In the genomic region with DNA sequence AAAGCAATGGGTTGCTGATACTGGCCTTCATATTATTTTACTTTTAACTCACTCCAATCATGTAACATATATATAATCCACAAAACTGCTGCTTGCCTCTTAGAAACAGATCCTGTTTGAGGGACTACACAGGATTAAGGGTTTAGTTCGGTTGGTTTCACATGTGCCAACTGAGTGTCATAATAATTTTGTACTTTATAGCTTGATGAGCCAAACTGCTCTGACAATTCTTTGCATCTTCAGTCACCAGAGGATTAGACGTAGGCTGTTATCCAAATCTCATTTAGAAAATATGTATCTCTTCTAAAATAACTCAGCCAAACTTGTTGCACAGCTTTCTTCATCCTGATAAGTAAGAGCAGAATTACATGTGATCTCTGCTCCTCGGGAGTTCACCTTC, we compare ENCODE assay signal across 15 cellular contexts.
A peak's percentile ranks its signal among the peaks of the same experiment; 100 is the strongest.
DNase-seq lines count a peak whose midpoint lies in the region; ATAC-seq and TF ChIP-seq lines count a peak whose summit lies in the region.
"Had no signal": no experiment of that assay in that cellular context is flagged by ENCODE, and none has a peak within 500 bp of the region (broad histone marks: within the 10 kb centered on the region; RNA-seq: fewer than 3 reads in every experiment).

No MANE protein-coding gene starts in this region.

- no peak for ATAC-seq in HG02973 (IDR thresholded peaks at IDR 0.05; ENCODE audit: unreplicated experiment)
- ATAC-seq: CD8-positive, alpha-beta T cell had no signal

- H3K4me3 ChIP-seq in Karpas-422 (ENCODE audit: low read length) (peak overlapping the region; percentile 6), adipocyte (ENCODE audit: low read length) (no peak overlapping the region), mesenchymal stem cell (ENCODE audit: insufficient read depth in 1 of 2, low read depth in 1 of 2, low read length in 2 of 2) (no peak overlapping the region), retinal pigment epithelial cell (ENCODE audit: low read length) (no peak overlapping the region)
- H3K4me3 ChIP-seq: BLaER1 treated with 17β-estradiol and CSF1 and Interleukin-3, amounts not matched to agents 10 nM and 100 nM; GM23248; HAP-1 had no signal

- in situ Hi-C loops in ACHN (cut with HindIII; ENCODE audit: low pct_ligation_motif_present, low pct_unique_long_range_greater_than_20kb, low sequenced_read_pairs): no loop called here

- no peak overlapping the region for H3K4ac ChIP-seq in mesenchymal stem cell (ENCODE audit: low read depth in 1 of 2, low read length in 2 of 2)

- H2BK5ac ChIP-seq in mesenchymal stem cell (ENCODE audit: low read depth, low read length, poor library complexity, severe bottlenecking): no peak overlapping the region

- no peak overlapping the region for H4K8ac ChIP-seq in mesenchymal stem cell (ENCODE audit: low read length)

- no peaks in the 10 kb centered on the region for H3K79me1 ChIP-seq in mesenchymal stem cell (replicated peaks; ENCODE audit: low read length, poor library complexity, severe bottlenecking)

- H3K14ac ChIP-seq in mesenchymal stem cell (ENCODE audit: low read length in 2 of 2): no peak overlapping the region

- peaks cover 62% of the 10 kb centered on the region for H3K4me1 ChIP-seq in Karpas-422 (ENCODE audit: low read length)
- H3K4me1 ChIP-seq in adipocyte (ENCODE audit: control insufficient read depth, insufficient read depth, low read length): peaks cover 8% of the 10 kb centered on the region
- no peaks in the 10 kb centered on the region for H3K4me1 ChIP-seq in mesenchymal stem cell (ENCODE audit: control insufficient read depth, insufficient read depth, low read depth, low read length)
- H3K4me1 ChIP-seq: BLaER1 treated with 17β-estradiol and CSF1 and Interleukin-3, amounts not matched to agents 10 nM and 100 nM had no signal

- no peak for TF ChIP-seq CTCF in retinal pigment epithelial cell (conservative IDR thresholded peaks at IDR 0.05; ENCODE audit: low read depth, low read length)

- H3K9me2 ChIP-seq in Karpas-422 (replicated peaks; ENCODE audit: insufficient read depth, low read length): no peaks in the 10 kb centered on the region

- H3K79me2 ChIP-seq in Karpas-422 (ENCODE audit: low read length): no peaks in the 10 kb centered on the region

- no peaks in the 10 kb centered on the region for H3K27me3 ChIP-seq in Karpas-422 (ENCODE audit: low read length)
- no peaks in the 10 kb centered on the region for H3K27me3 ChIP-seq in adipocyte (replicated peaks; ENCODE audit: control insufficient read depth, insufficient read depth, low read length)
- no peaks in the 10 kb centered on the region for H3K27me3 ChIP-seq in mesenchymal stem cell (ENCODE audit: control insufficient read depth in 1 of 2, insufficient read depth in 1 of 2, low read length in 2 of 2)
- H3K27me3 ChIP-seq: BLaER1 treated with 17β-estradiol and CSF1 and Interleukin-3, amounts not matched to agents 10 nM and 100 nM had no signal

- H3K18ac ChIP-seq in mesenchymal stem cell (ENCODE audit: low read depth in 1 of 2, low read length in 2 of 2): no peak overlapping the region

- H2BK12ac ChIP-seq in mesenchymal stem cell (ENCODE audit: low read length in 2 of 2): no peak overlapping the region

- no peak overlapping the region for H3K23ac ChIP-seq in mesenchymal stem cell (ENCODE audit: low read length in 2 of 2)

- peak overlapping the region; percentile 70 for H3K4me2 ChIP-seq in Karpas-422 (ENCODE audit: low read depth, low read length, poor library complexity, severe bottlenecking)
- no peak overlapping the region for H3K4me2 ChIP-seq in mesenchymal stem cell (ENCODE audit: low read length, poor library complexity, severe bottlenecking)
- H3K4me2 ChIP-seq: BLaER1 treated with 17β-estradiol and CSF1 and Interleukin-3, amounts not matched to agents 10 nM and 100 nM had no signal

- no peaks in the 10 kb centered on the region for H4K20me1 ChIP-seq in Karpas-422 (ENCODE audit: insufficient read depth, low read depth, low read length)
- H4K20me1 ChIP-seq: BLaER1 treated with 17β-estradiol and CSF1 and Interleukin-3, amounts not matched to agents 10 nM and 100 nM had no signal

- H2BK15ac ChIP-seq in mesenchymal stem cell (ENCODE audit: low read depth, poor library complexity, severe bottlenecking): no peak overlapping the region

- WGBS in mesenchymal stem cell: 87% methylated on average over 3 of the region's 3 CpGs

- no peak overlapping the region for H2AK5ac ChIP-seq in mesenchymal stem cell (ENCODE audit: low read length, severe bottlenecking)

- no peak overlapping the region for H2BK120ac ChIP-seq in mesenchymal stem cell (ENCODE audit: low read depth, low read length)

- H4K91ac ChIP-seq in mesenchymal stem cell (ENCODE audit: low read length): no peak overlapping the region

- H3K9me3 ChIP-seq in Karpas-422 (ENCODE audit: low read length) (no peaks in the 10 kb centered on the region), adipocyte (ENCODE audit: control insufficient read depth, low read length) (peaks cover 7% of the 10 kb centered on the region), mesenchymal stem cell (ENCODE audit: control insufficient read depth, low read length) (peaks cover 9% of the 10 kb centered on the region)
- H3K9me3 ChIP-seq: BLaER1 treated with 17β-estradiol and CSF1 and Interleukin-3, amounts not matched to agents 10 nM and 100 nM; HAP-1 had no signal

- peak; percentile 83 for DNase-seq in Karpas-422
- DNase-seq in adipocyte (ENCODE audit: low read depth): peak; percentile 18
- no peak for DNase-seq in mesenchymal stem cell
- DNase-seq in retinal pigment epithelial cell (ENCODE audit: low read depth): peak; percentile 77
- DNase-seq in anterior cingulate cortex (lab: John Stamatoyannopoulos, UW): no peak
- DNase-seq in DMS 273 treated with DMSO at 0.1 percent for 48 hours (lab: John Stamatoyannopoulos, UW): no peak
- no peak for DNase-seq in ACHN
- DNase-seq: 8988T; Calu3; CD8-positive, alpha-beta T cell; GM23248 had no signal

- no peaks in the 10 kb centered on the region for H3K36me3 ChIP-seq in Karpas-422 (ENCODE audit: insufficient read depth, low read length)
- H3K36me3 ChIP-seq in adipocyte (ENCODE audit: control insufficient read depth, insufficient read depth, low read length, severe bottlenecking): no peaks in the 10 kb centered on the region
- H3K36me3 ChIP-seq in mesenchymal stem cell (ENCODE audit: control insufficient read depth in 1 of 2, insufficient read depth in 2 of 2, low read depth in 1 of 2, low read length in 2 of 2): no peaks in the 10 kb centered on the region
- H3K36me3 ChIP-seq: BLaER1 treated with 17β-estradiol and CSF1 and Interleukin-3, amounts not matched to agents 10 nM and 100 nM; HAP-1 had no signal

- peak overlapping the region; percentile 95 for H3K27ac ChIP-seq in Karpas-422 (ENCODE audit: low read length)
- H3K27ac ChIP-seq in mesenchymal stem cell (ENCODE audit: low read length, poor library complexity, severe bottlenecking): no peak overlapping the region
- H3K27ac ChIP-seq: BLaER1 treated with 17β-estradiol and CSF1 and Interleukin-3, amounts not matched to agents 10 nM and 100 nM; GM23248; HL-60 had no signal

- H2AFZ ChIP-seq in Karpas-422 (ENCODE audit: low read length) (peak overlapping the region; percentile 34), mesenchymal stem cell (ENCODE audit: low read depth, low read length) (no peak overlapping the region)
- H2AFZ ChIP-seq: GM23248 had no signal

- peak overlapping the region; percentile 49 for H3K9ac ChIP-seq in Karpas-422 (ENCODE audit: low read length)
- no peak overlapping the region for H3K9ac ChIP-seq in adipocyte (ENCODE audit: low read length)
- H3K9ac ChIP-seq in mesenchymal stem cell (ENCODE audit: low read length): peak overlapping the region; percentile 16
- H3K9ac ChIP-seq: BLaER1 treated with 17β-estradiol and CSF1 and Interleukin-3, amounts not matched to agents 10 nM and 100 nM; GM23248 had no signal

Comparison
In these comparisons a context has a peak if more than half of its experiments do, and no peak if none do; other contexts are left out.
1. DNase-seq: peak in Karpas-422 (single experiment), adipocyte (single experiment) and retinal pigment epithelial cell (single experiment); none in mesenchymal stem cell (single experiment), anterior cingulate cortex (0 of 58), DMS 273 treated with DMSO at 0.1 percent for 48 hours (single experiment) and ACHN (single experiment).